ENCODE assay signal across 12 cellular contexts in genomic region chr9:80146466-80146865, GRCh38.
DNase-seq lines count a peak whose midpoint lies in the region; ATAC-seq and TF ChIP-seq lines count a peak whose summit lies in the region.
"Had no signal": no experiment of that assay in that cellular context is flagged by ENCODE, and none has a peak within 500 bp of the region (broad histone marks: within the 10 kb centered on the region; RNA-seq: fewer than 3 reads in every experiment).

No MANE protein-coding gene starts in this region.

- no peaks in the 10 kb centered on the region for H3K4me1 ChIP-seq in endodermal cell (ENCODE audit: control insufficient read depth, insufficient read depth, low read length)
- H3K4me1 ChIP-seq in osteoblast (ENCODE audit: insufficient read depth, low read length) = no peaks in the 10 kb centered on the region
- H3K4me1 ChIP-seq in spleen = no peaks in the 10 kb centered on the region

- peak; percentile 16 for TF ChIP-seq CTCF in GM12865 (IDR thresholded peaks at IDR 0.05; ENCODE audit: insufficient read depth, low read depth, low read length, missing control alignments)
- TF ChIP-seq CTCF in endodermal cell (conservative IDR thresholded peaks at IDR 0.05) = peak; percentile 75
- TF ChIP-seq CTCF in osteoblast (IDR thresholded peaks at IDR 0.05; ENCODE audit: extremely low read depth, low read depth, low read length) = peak; percentile 41
- peak in 2 of 11 experiments; percentile 19 to 22 for TF ChIP-seq CTCF in spleen (IDR thresholded peaks at IDR 0.05 in 8 of 11, conservative IDR thresholded peaks at IDR 0.05 in 3 of 11)

- H3K9ac ChIP-seq in endodermal cell (ENCODE audit: extremely low read depth, low read length, poor library complexity, severe bottlenecking) = no peak overlapping the region

- peaks cover 4% of the 10 kb centered on the region for H3K36me3 Mint-ChIP-seq in endodermal cell (ENCODE audit: low read depth)

- 38 to 60% methylated on average over 1 of the region's 1 CpG for WGBS in endodermal cell (ENCODE audit: insufficient coverage in 1 of 2, insufficient read length in 1 of 2), 2 experiments
- 14 to 50% (median 18%) methylated on average over 1 of the region's 1 CpG for WGBS in spleen, 5 donors

- H3K9me3 Mint-ChIP-seq in endodermal cell = peaks cover 15% of the 10 kb centered on the region

- H3K27me3 ChIP-seq in endodermal cell (ENCODE audit: control insufficient read depth, insufficient read depth, low read length, poor library complexity, severe bottlenecking) (no peaks in the 10 kb centered on the region), osteoblast (ENCODE audit: insufficient read depth, low read length) (no peaks in the 10 kb centered on the region), spleen (replicated peaks in 1 of 7) (no peaks in the 10 kb centered on the region)

- DNase-seq in GM12865 (ENCODE audit: low read depth) = peak; percentile 9
- no peak for DNase-seq in endodermal cell
- DNase-seq in osteoblast (ENCODE audit: insufficient read length, low spot score, missing footprints) = no peak
- no peak for DNase-seq in HuH-7 (ENCODE audit: low spot score)
- DNase-seq in Ammon's horn (ENCODE audit: low spot score) = no peak
- DNase-seq in spleen = no peak
- DNase-seq: anterior cingulate cortex, NCI-H187, SHP77 treated with DMSO at 0.1 percent for 48 hours had no signal

- no peak for TF ChIP-seq POLR2A in spleen (IDR thresholded peaks at IDR 0.05)

- intact Hi-C loops in spleen (cut with DNase I; ENCODE audit: low total_unique reads) = no loop called here

- H2AFZ ChIP-seq in osteoblast (ENCODE audit: low read length) = no peak overlapping the region

- H3K4me3 ChIP-seq in GM12865 (ENCODE audit: low read depth, low read length) (no peak overlapping the region), endodermal cell (ENCODE audit: low read length) (no peak overlapping the region), osteoblast (ENCODE audit: insufficient read depth, low read length) (no peak overlapping the region), spleen (no peak overlapping the region)

- peaks cover 8% of the 10 kb centered on the region for H3K27me3 Mint-ChIP-seq in endodermal cell (ENCODE audit: insufficient read depth)

- H3K9me3 ChIP-seq in endodermal cell (ENCODE audit: control insufficient read depth, low read length) (peaks cover 9% of the 10 kb centered on the region), osteoblast (ENCODE audit: low read depth, low read length) (peaks cover 3% of the 10 kb centered on the region), spleen (peaks cover 0 to 24% (median 18%) of the 10 kb centered on the region in 8 donors)

- no peaks in the 10 kb centered on the region for H3K36me3 ChIP-seq in endodermal cell (ENCODE audit: control insufficient read depth, insufficient read depth, low read length)
- no peaks in the 10 kb centered on the region for H3K36me3 ChIP-seq in osteoblast (ENCODE audit: insufficient read depth, low read length)
- H3K36me3 ChIP-seq in spleen = no peaks in the 10 kb centered on the region

- peak; percentile 64 for ATAC-seq in HG03520 (IDR thresholded peaks at IDR 0.05; ENCODE audit: unreplicated experiment)
- ATAC-seq in HG02759 (IDR thresholded peaks at IDR 0.05; ENCODE audit: unreplicated experiment) = no peak
- ATAC-seq: esophagus mucosa had no signal

- H3K4me3 Mint-ChIP-seq in endodermal cell = no peak overlapping the region

- H3K27ac Mint-ChIP-seq in endodermal cell = no peak overlapping the region

- H3K4me2 ChIP-seq in osteoblast (ENCODE audit: insufficient read depth, low read length) = no peak overlapping the region

- no peaks in the 10 kb centered on the region for H3K79me2 ChIP-seq in osteoblast (ENCODE audit: insufficient read depth, low read length)

- H4K20me1 ChIP-seq in osteoblast (ENCODE audit: insufficient read depth, low read length) = no peaks in the 10 kb centered on the region

- peaks cover 27% of the 10 kb centered on the region for H3K4me1 Mint-ChIP-seq in endodermal cell

- H3K27ac ChIP-seq in endodermal cell (ENCODE audit: low read depth, low read length) = no peak overlapping the region
- no peak overlapping the region for H3K27ac ChIP-seq in osteoblast (ENCODE audit: low read depth, low read length)
- no peak overlapping the region for H3K27ac ChIP-seq in spleen
